In genomic region chr3:75435779-75436376, GRCh38 we compare ENCODE assay signal across 8 cellular contexts.
DNase-seq lines count a peak whose midpoint lies in the region; ATAC-seq, FAIRE-seq and TF ChIP-seq lines count a peak whose summit lies in the region.
"Not testable (repeated sequence)": the region's sequence is repeated elsewhere in the genome, so short reads cannot be mapped to it uniquely, and the experiment has no call there.

No MANE protein-coding gene starts in this region.

- peaks cover 0 to 23% (median 3%) of the 10 kb centered on the region in 3 donors for H3K36me3 Mint-ChIP-seq in CD8-positive, alpha-beta memory T cell
- not testable (repeated sequence) for H3K36me3 Mint-ChIP-seq in glutamatergic neuron (ENCODE audit: unreplicated experiment)

- not testable (repeated sequence) for BruUV-seq in GM12878 (replicated peaks; lab: Mats Ljungman, UMichigan)

- H3K4me1 ChIP-seq in CD8-positive, alpha-beta memory T cell (ENCODE audit: insufficient read depth, low read length); HAP-1; GM12878 (ENCODE audit: control insufficient read depth, insufficient read depth, low read length); muscle layer of duodenum (ENCODE audit: control insufficient read depth in 1 of 2, insufficient read depth in 2 of 2, low read length in 2 of 2): not testable (repeated sequence)

- peak overlapping the region; percentile 66 for H3K4me3 ChIP-seq in CD8-positive, alpha-beta memory T cell (ENCODE audit: low read length)
- H3K4me3 ChIP-seq in HAP-1 (peak overlapping the region; percentile 68), GM12878 (peak overlapping the region; percentile 83), muscle layer of duodenum (ENCODE audit: low read depth in 1 of 2, low read length in 2 of 2) (peak overlapping the region; percentile 46 to 73)

- intact Hi-C loops in GM12878 (cut with micrococcal nuclease; ENCODE audit: unreplicated experiment): loop anchor here (10.0 kb wide), 1 partner anchor 251 kb away; no protein-coding TSS in a partner anchor

- RAD21 ChIA-PET in GM12878 (lab: Charles Lee; ENCODE audit: unreplicated experiment): interaction anchor here (0.6 kb wide), 1 partner anchor 56 kb away, joined by 3 read pairs; no protein-coding TSS in a partner anchor

- FAIRE-seq in GM12878 (lab: Jason Lieb, UNC): not testable (repeated sequence)

- POLR2A ChIA-PET in CD8-positive, alpha-beta memory T cell (lab: Charles Lee); GM12878 (lab: Charles Lee): not testable (repeated sequence)

- H3K27me3 ChIP-seq in CD8-positive, alpha-beta memory T cell (ENCODE audit: insufficient read depth, low read length, poor library complexity, severe bottlenecking); HAP-1 (ENCODE audit: low read depth); GM12878 (replicated peaks in 1 of 2; ENCODE audit: control insufficient read depth in 2 of 2, insufficient read depth in 2 of 2, low read length in 1 of 2); muscle layer of duodenum (ENCODE audit: low read depth, low read length): not testable (repeated sequence)

- not testable (repeated sequence) for H3K27me3 Mint-ChIP-seq in CD8-positive, alpha-beta memory T cell; glutamatergic neuron (ENCODE audit: unreplicated experiment)

- TF ChIP-seq RAD21 in GM12878 (IDR thresholded peaks at IDR 0.05; ENCODE audit: insufficient read depth, low read depth, low read length): not testable (repeated sequence)

- not testable (repeated sequence) for ATAC-seq in GM12878

- H3K4me2 ChIP-seq in GM12878 (ENCODE audit: control insufficient read depth, insufficient read depth): peak overlapping the region; percentile 68

- not testable (repeated sequence) for H3K9me3 ChIP-seq in CD8-positive, alpha-beta memory T cell (ENCODE audit: low read length); HAP-1; GM12878 (replicated peaks; ENCODE audit: control insufficient read depth, insufficient read depth, low read length); muscle layer of duodenum (ENCODE audit: control insufficient read depth in 1 of 2, low read length in 2 of 2)

- 4% methylated on average over 15 of the region's 38 CpGs for WGBS in GM12878 (ENCODE audit: insufficient coverage, insufficient replicate concordance, low lambda C conversion rate, missing lambda C conversion rate)

- not testable (repeated sequence) for H3K9ac ChIP-seq in GM12878 (ENCODE audit: control insufficient read depth, insufficient read depth, low read length)

- H3K4me3 Mint-ChIP-seq in CD8-positive, alpha-beta memory T cell: peak overlapping the region; percentile 95 to 100 (median 100)
- H3K4me3 Mint-ChIP-seq in glutamatergic neuron (ENCODE audit: unreplicated experiment): peak overlapping the region; percentile 82

- in situ Hi-C loops in HAP-1 (cut with MboI; ENCODE audit: low sequenced_read_pairs); GM12878 (cut with MboI): not testable (repeated sequence)

- not testable (repeated sequence) for TF ChIP-seq POLR2A in GM12878 (IDR thresholded peaks at IDR 0.05; ENCODE audit: low read depth, low read length)

- TF ChIP-seq EP300 in GM12878 (IDR thresholded peaks at IDR 0.05; ENCODE audit: borderline replicate concordance in 1 of 2, control insufficient read depth in 1 of 2, low read depth in 2 of 2, low read length in 2 of 2): not testable (repeated sequence)

- H3K36me3 ChIP-seq in CD8-positive, alpha-beta memory T cell (ENCODE audit: insufficient read depth, low read length); HAP-1 (replicated peaks); GM12878 (ENCODE audit: control insufficient read depth in 2 of 2, insufficient read depth in 2 of 2, low read length in 1 of 2); muscle layer of duodenum (ENCODE audit: control insufficient read depth in 1 of 2, insufficient read depth in 2 of 2, low read length in 2 of 2): not testable (repeated sequence)

- not testable (repeated sequence) for H3K79me2 ChIP-seq in GM12878 (ENCODE audit: control insufficient read depth, insufficient read depth, low read length)

- H3K27ac Mint-ChIP-seq in CD8-positive, alpha-beta memory T cell: peak overlapping the region; percentile 84 to 100 (median 99)
- H3K27ac Mint-ChIP-seq in glutamatergic neuron (ENCODE audit: unreplicated experiment): not testable (repeated sequence)

- not testable (repeated sequence) for H3K9me3 Mint-ChIP-seq in CD8-positive, alpha-beta memory T cell
- peaks cover 16% of the 10 kb centered on the region for H3K9me3 Mint-ChIP-seq in glutamatergic neuron (ENCODE audit: unreplicated experiment)

- peak overlapping the region; percentile 76 for H3K27ac ChIP-seq in CD8-positive, alpha-beta memory T cell (ENCODE audit: low read depth, low read length)
- peak overlapping the region; percentile 24; the same call in 1 of the 2 replicates for H3K27ac ChIP-seq in GM12878 (ENCODE audit: control insufficient read depth, insufficient read depth)
- not testable (repeated sequence) for H3K27ac ChIP-seq in muscle layer of duodenum (ENCODE audit: low read length)
- peak overlapping the region; percentile 89 for H3K27ac ChIP-seq in substantia nigra (ENCODE audit: low read depth, low read length, poor library complexity, severe bottlenecking)

- TF ChIP-seq CTCF in GM12878 (IDR thresholded peaks at IDR 0.05 in 2 of 3, conservative IDR thresholded peaks at IDR 0.05 in 1 of 3; ENCODE audit: control insufficient read depth in 2 of 3, extremely low read depth in 1 of 3, insufficient read depth in 1 of 3, low read depth in 3 of 3, low read length in 3 of 3); glutamatergic neuron (IDR thresholded peaks at IDR 0.05; ENCODE audit: partially characterized antibody, unreplicated experiment): not testable (repeated sequence)

- peaks cover 13 to 15% (median 15%) of the 10 kb centered on the region in 3 donors for H3K4me1 Mint-ChIP-seq in CD8-positive, alpha-beta memory T cell
- H3K4me1 Mint-ChIP-seq in glutamatergic neuron (ENCODE audit: low read depth, unreplicated experiment): peaks cover 17% of the 10 kb centered on the region

- SMC1A ChIA-PET in GM12878 (lab: Charles Lee; ENCODE audit: uncharacterized antibody, unreplicated experiment): interaction anchor here (0.9 kb wide), 1 partner anchor 17 kb away, joined by 3 read pairs; no protein-coding TSS in a partner anchor

- not testable (repeated sequence) for H4K20me1 ChIP-seq in GM12878 (ENCODE audit: control insufficient read depth, insufficient read depth)

- H2AFZ ChIP-seq in GM12878 (ENCODE audit: control insufficient read depth, low read depth, low read length): peak overlapping the region; percentile 61

- CTCF ChIA-PET in CD8-positive, alpha-beta memory T cell (lab: Charles Lee): not testable (repeated sequence)
- CTCF ChIA-PET in GM12878 (lab: Yijun Ruan, JAX): interaction anchor here (0.7 to 1.4 kb wide), 2 partner anchors 67 to 172 kb away, joined by 3 read pairs; no protein-coding TSS in a partner anchor

- not testable (repeated sequence) for DNase-seq in CD8-positive, alpha-beta memory T cell; GM12878 (ENCODE audit: low read depth, low spot score); glutamatergic neuron
- DNase-seq in HAP-1 (ENCODE audit: low spot score in 2 of 2) (peak in 1 of 2 experiments; percentile 71), NCI-H2029 (lab: John Stamatoyannopoulos, UW) (peak; percentile 37), SKM-1 treated with dmso at 0.1 percent for 144 hours (lab: John Stamatoyannopoulos, UW; ENCODE audit: unreplicated experiment) (peak; percentile 68), substantia nigra (lab: John Stamatoyannopoulos, UW) (peak in 3 of 49 donors; percentile 32 to 57 (median 49))

TF ChIP-seq in GM12878, 131 proteins besides CTCF, POLR2A, EP300 and RAD21:
- TF ChIP-seq TCF12 (IDR thresholded peaks at IDR 0.05; ENCODE audit: low read depth, low read length) (0 out of 2 replicates have a peak, but pooled peaks have one; percentile 14), SIN3A (IDR thresholded peaks at IDR 0.05; ENCODE audit: low read depth, low read length) (0 out of 2 replicates have a peak, but pooled peaks have one; percentile 33)
